9 cellular contexts compared by ENCODE assay signal in the genomic region with DNA sequence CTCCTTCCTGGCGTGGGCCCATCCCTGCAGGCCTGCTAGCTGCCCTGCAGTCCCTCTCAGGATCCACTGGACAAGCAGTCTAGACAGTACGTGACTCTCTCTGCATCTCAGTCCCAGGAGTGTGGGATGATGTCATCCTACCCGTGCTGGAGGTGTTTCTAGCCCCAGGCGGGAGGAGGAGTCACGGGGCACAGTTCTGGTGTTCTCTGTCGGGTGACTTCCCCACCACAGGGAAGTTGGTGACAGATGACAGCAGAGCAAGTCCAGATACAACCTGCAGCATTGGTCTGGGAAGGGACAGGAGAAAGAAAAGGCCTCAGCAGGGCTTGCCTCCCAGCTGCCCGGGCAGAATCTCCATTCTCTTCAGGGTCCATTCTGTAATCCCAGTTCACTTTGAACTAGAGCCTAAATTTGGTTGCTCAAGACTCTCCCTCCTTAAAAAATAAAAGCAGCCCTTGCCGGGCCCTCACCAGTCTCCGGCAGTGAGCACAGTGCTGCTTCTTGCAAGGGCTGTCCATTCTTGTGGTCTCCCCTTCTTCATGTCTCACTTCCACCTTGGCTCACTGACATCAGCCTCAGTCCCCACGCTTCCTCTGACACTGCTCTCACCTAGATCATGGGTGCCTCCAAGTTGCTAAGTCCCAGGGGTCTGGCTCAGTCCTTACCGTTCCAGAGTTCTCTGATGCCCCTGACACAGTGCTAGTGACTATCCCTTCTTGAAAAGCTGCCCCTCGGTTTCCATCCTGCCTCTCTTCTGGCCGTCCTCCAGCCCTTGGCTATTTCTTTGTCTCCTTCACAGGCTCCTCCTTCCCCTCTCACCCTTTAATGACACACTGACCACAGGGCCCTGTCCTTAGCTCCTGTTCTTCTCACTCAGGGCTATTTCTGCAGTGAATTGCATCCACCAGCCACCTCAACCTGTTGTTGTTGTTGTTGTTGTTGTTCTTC. TPM values are rescaled to one million over a fixed set of nuclear protein-coding genes. Genes with fewer than 3 reads are reported as not detected.
DNase-seq lines count a peak whose midpoint lies in the region; ATAC-seq, FAIRE-seq and TF ChIP-seq lines count a peak whose summit lies in the region.
"Had no signal": no experiment of that assay in that cellular context is flagged by ENCODE, and none has a peak within 500 bp of the region (broad histone marks: within the 10 kb centered on the region; RNA-seq: fewer than 3 reads in every experiment).

No MANE protein-coding gene starts in this region.

- peak overlapping the region; percentile 32 to 91 (median 84) for H3K27ac ChIP-seq in body of pancreas
- peak overlapping the region; percentile 31 for H3K27ac ChIP-seq in HepG2 (ENCODE audit: extremely low read length, insufficient read depth, low read length)
- H3K27ac ChIP-seq: SK-N-MC had no signal

- H3K4me2 ChIP-seq in HepG2 (ENCODE audit: low read depth, low read length), result peak overlapping the region; percentile 71

- intact Hi-C loops in body of pancreas (cut with DNase I) (no loop called here), HepG2 (cut with micrococcal nuclease; ENCODE audit: unreplicated experiment) (no loop called here)

- no peaks in the 10 kb centered on the region for H3K9me3 Mint-ChIP-seq in stimulated activated effector memory CD8-positive, alpha-beta T cell treated with anti-CD3 and anti-CD28 coated beads, Interleukin-12 subunit alpha, Interleukin-12 subunit beta, amount 100 ng/mL, for 72 hours

- peak; percentile 31 for DNase-seq in DMS79 treated with DMSO at 0.1 percent for 48 hours (lab: John Stamatoyannopoulos, UW)
- DNase-seq in SHP77 (lab: John Stamatoyannopoulos, UW), result peak; percentile 87 to 88
- peak; percentile 67 to 86 (median 81) for DNase-seq in body of pancreas
- DNase-seq in HepG2 (ENCODE audit: low spot score), result peak; percentile 84
- DNase-seq in stimulated activated effector memory CD8-positive, alpha-beta T cell treated with anti-CD3 and anti-CD28 coated beads, Interleukin-12 subunit alpha, Interleukin-12 subunit beta, amount 100 ng/mL, for 72 hours (ENCODE audit: low spot score in 2 of 2), result peak in 1 of 2 donors; percentile 38
- DNase-seq in NCI-H1105 (lab: John Stamatoyannopoulos, UW), result no peak

- H2AFZ ChIP-seq in HepG2 (ENCODE audit: low read length), result no peak overlapping the region

- H3K36me3 Mint-ChIP-seq in stimulated activated effector memory CD8-positive, alpha-beta T cell treated with anti-CD3 and anti-CD28 coated beads, Interleukin-12 subunit alpha, Interleukin-12 subunit beta, amount 100 ng/mL, for 72 hours, result no peaks in the 10 kb centered on the region

- H3K4me3 ChIP-seq in body of pancreas (no peak overlapping the region), HepG2 (replicated peaks in 1 of 3; ENCODE audit: insufficient read depth in 1 of 3, low read depth in 2 of 3, low read length in 3 of 3) (peak overlapping the region in 2 of 3 experiments; percentile 3 to 48; a peak in 2 of 6 replicates)
- H3K4me3 ChIP-seq: SK-N-MC had no signal

- peak overlapping the region; percentile 85 for H3K27ac Mint-ChIP-seq in stimulated activated effector memory CD8-positive, alpha-beta T cell treated with anti-CD3 and anti-CD28 coated beads, Interleukin-12 subunit alpha, Interleukin-12 subunit beta, amount 100 ng/mL, for 72 hours

- POLR2A ChIA-PET in HepG2 (lab: Yijun Ruan, JAX), result no interaction called here

- H3K4me1 Mint-ChIP-seq in stimulated activated effector memory CD8-positive, alpha-beta T cell treated with anti-CD3 and anti-CD28 coated beads, Interleukin-12 subunit alpha, Interleukin-12 subunit beta, amount 100 ng/mL, for 72 hours, result peaks cover 23% of the 10 kb centered on the region

- TF ChIP-seq POLR2A in body of pancreas (IDR thresholded peaks at IDR 0.05) (peak; percentile 24 to 60 (median 52)), HepG2 (IDR thresholded peaks at IDR 0.05; ENCODE audit: insufficient read depth in 1 of 2, low read depth in 2 of 2, low read length in 2 of 2) (peak in 1 of 2 experiments; percentile 66; a peak in 2 of 4 replicates)

- H3K79me2 ChIP-seq in HepG2 (ENCODE audit: insufficient read depth, low read length), result no peaks in the 10 kb centered on the region

- BruUV-seq in HepG2 (replicated peaks; lab: Mats Ljungman, UMichigan), result no TSS peak

- peak in 1 of 2 experiments; percentile 39; a peak in 1 of 4 replicates for TF ChIP-seq EP300 in HepG2 (IDR thresholded peaks at IDR 0.05; ENCODE audit: low read depth in 2 of 2, low read length in 2 of 2)
- no peak for TF ChIP-seq EP300 in HepG2 (CRISPR knock-in tag; IDR thresholded peaks at IDR 0.05; ENCODE audit: borderline replicate concordance)

- H3K27me3 ChIP-seq in body of pancreas, result no peaks in the 10 kb centered on the region
- no peaks in the 10 kb centered on the region; a peak in 1 of 5 replicates for H3K27me3 ChIP-seq in HepG2 (ENCODE audit: control insufficient read depth in 1 of 2, insufficient read depth in 2 of 2, low read length in 2 of 2)

- peak overlapping the region; percentile 71 for H3K4me3 Mint-ChIP-seq in stimulated activated effector memory CD8-positive, alpha-beta T cell treated with anti-CD3 and anti-CD28 coated beads, Interleukin-12 subunit alpha, Interleukin-12 subunit beta, amount 100 ng/mL, for 72 hours

- ATAC-seq in GM21367 (IDR thresholded peaks at IDR 0.05; ENCODE audit: unreplicated experiment) (peak; percentile 93), HG03558 (IDR thresholded peaks at IDR 0.05; ENCODE audit: extremely low read depth, unreplicated experiment) (peak; percentile 95), body of pancreas (peak; percentile 61), HepG2 (peak; percentile 79)
- peak; percentile 97 for ATAC-seq in stimulated activated effector memory CD8-positive, alpha-beta T cell treated with anti-CD3 and anti-CD28 coated beads, Interleukin-12 subunit alpha, Interleukin-12 subunit beta, amount 100 ng/mL, for 72 hours

- no peak for TF ChIP-seq RAD21 in HepG2 (CRISPR knock-in tag; IDR thresholded peaks at IDR 0.05)

- in situ Hi-C loops in HepG2 (cut with HindIII; ENCODE audit: extremely low pct_ligation_motif_present, low pct_unique_long_range_greater_than_20kb), result no loop called here

- peak overlapping the region; percentile 38; the same call in 1 of the 2 replicates for H3K9ac ChIP-seq in HepG2 (ENCODE audit: insufficient read depth, low read depth, low read length)

- no peaks in the 10 kb centered on the region for H3K36me3 ChIP-seq in body of pancreas (replicated peaks in 1 of 2; ENCODE audit: insufficient read depth in 1 of 2, low read depth in 2 of 2)
- H3K36me3 ChIP-seq in HepG2 (replicated peaks in 1 of 2; ENCODE audit: control insufficient read depth in 1 of 2, insufficient read depth in 2 of 2, low read length in 2 of 2), result no peaks in the 10 kb centered on the region

- WGBS in body of pancreas, 2 donors, result 62 to 65% methylated on average over 8 to 13 of the region's 13 CpGs
- 51% methylated on average over 9 of the region's 13 CpGs for WGBS in HepG2 (ENCODE audit: low lambda C conversion rate)

- no peak for TF ChIP-seq CTCF in body of pancreas (IDR thresholded peaks at IDR 0.05)
- peak; percentile 21; the same call in 1 of the 2 replicates for TF ChIP-seq CTCF in HepG2 (CRISPR knock-in tag; IDR thresholded peaks at IDR 0.05)

- CTCF ChIA-PET in HepG2 (lab: Yijun Ruan, JAX; ENCODE audit: low intra/inter-chr PET ratio, low total read pairs), result no interaction called here

- FAIRE-seq in HepG2 (lab: Jason Lieb, UNC), result peak; percentile 43

- H3K9me3 ChIP-seq in body of pancreas, result no peaks in the 10 kb centered on the region
- no peaks in the 10 kb centered on the region for H3K9me3 ChIP-seq in HepG2 (ENCODE audit: low read length)

- H3K4me1 ChIP-seq in body of pancreas, result peaks cover 52% of the 10 kb centered on the region
- peaks cover 75% of the 10 kb centered on the region for H3K4me1 ChIP-seq in HepG2 (ENCODE audit: insufficient read depth, low read length)

- H4K20me1 ChIP-seq in HepG2 (ENCODE audit: insufficient read depth, low read length), result no peaks in the 10 kb centered on the region

TF ChIP-seq in HepG2, 621 proteins besides CTCF, POLR2A, EP300 and RAD21 (continues in another document):
- TF ChIP-seq ZNF644 (CRISPR knock-in tag; IDR thresholded peaks at IDR 0.05; ENCODE audit: low read depth), result 0 out of 2 replicates have a peak, but pooled peaks have one; percentile 23
- TF ChIP-seq TRIM24 (CRISPR knock-in tag; IDR thresholded peaks at IDR 0.05), result no peak
- TF ChIP-seq SP5 (CRISPR knock-in tag; IDR thresholded peaks at IDR 0.05; ENCODE audit: borderline replicate concordance, low read depth), result peak; percentile 91
- TF ChIP-seq MAZ (IDR thresholded peaks at IDR 0.05; ENCODE audit: borderline replicate concordance, low read depth, low read length), result 0 out of 2 replicates have a peak, but pooled peaks have one; percentile 27
- 0 out of 2 replicates have a peak, but pooled peaks have one; percentile 30 for TF ChIP-seq MAZ (CRISPR knock-in tag; IDR thresholded peaks at IDR 0.05; ENCODE audit: low read depth)
- TF ChIP-seq MYC (CRISPR knock-in tag; IDR thresholded peaks at IDR 0.05; ENCODE audit: borderline replicate concordance), result peak; percentile 38; the same call in 1 of the 2 replicates
- no peak for TF ChIP-seq ZNF260 (CRISPR knock-in tag; IDR thresholded peaks at IDR 0.05; ENCODE audit: borderline replicate concordance, low read depth)

RNA-seq across cellular contexts. Expression of a gene that starts 30.8 kb away (rescaled TPM):
- total RNA-seq in body of pancreas (under 1 TPM in 1 of 2 donors, not detected in 1; 0.26 TPM), HepG2 (2016; rRNA removed; fragmentation: Illumina TruSeq; extraction: Trizol) (0.31 and 0.39 TPM in 2 replicates)
- total RNA-seq in HepG2 (2016; cell fraction: cytosol; rRNA removed; fragmentation: Illumina TruSeq; extraction: Trizol; ENCODE audit: low read depth), result not detected in 2 replicates
- total RNA-seq in HepG2 (2016; cell fraction: insoluble cytoplasmic fraction; rRNA removed; fragmentation: Illumina TruSeq; extraction: Trizol), result 0.21 and 0.43 TPM in 2 replicates
- total RNA-seq in HepG2 (2016; cell fraction: membrane; rRNA removed; fragmentation: Illumina TruSeq; extraction: Trizol), result 0.14 and 0.15 TPM in 2 replicates
- 0.28 and 0.59 TPM in 2 replicates for total RNA-seq in HepG2 (2016; cell fraction: nucleus; rRNA removed; fragmentation: Illumina TruSeq; extraction: Trizol)
- polyA plus RNA-seq in HepG2 (2011; rRNA removed), result 5.8 and 8.6 TPM in 2 replicates
- polyA plus RNA-seq in HepG2 (2011; cell fraction: cytosol; rRNA removed), result 3.5 and 4.1 TPM in 2 replicates
- polyA plus RNA-seq in HepG2 (2011; cell fraction: nucleus; rRNA removed), result 15.9 and 18.6 TPM in 2 replicates
- 4.6 and 13.0 TPM in 2 replicates for polyA plus RNA-seq in HepG2 (2012)
- polyA plus RNA-seq in HepG2 (2016; cell fraction: cytosol; fragmentation: Illumina TruSeq; extraction: Trizol; ENCODE audit: low read depth), result 0.06 TPM in 1 of 2 replicates, not detected in the other
- 0.19 and 0.36 TPM in 2 replicates for polyA plus RNA-seq in HepG2 (2016; cell fraction: insoluble cytoplasmic fraction; fragmentation: Illumina TruSeq; extraction: Trizol; ENCODE audit: low read depth)
- 0.09 and 0.14 TPM in 2 replicates for polyA plus RNA-seq in HepG2 (2016; cell fraction: membrane; fragmentation: Illumina TruSeq; extraction: Trizol; ENCODE audit: low read depth)
- 0.67 and 1.0 TPM in 2 replicates for polyA plus RNA-seq in HepG2 (2016; cell fraction: nucleus; fragmentation: Illumina TruSeq; extraction: Trizol; ENCODE audit: insufficient read depth, low read depth)
- polyA minus RNA-seq in HepG2 (2011; rRNA and poly(A)+ RNA removed; ENCODE audit: low replicate concordance), result 15.2 TPM in 1 of 2 replicates, not detected in the other
- polyA minus RNA-seq in HepG2 (2011; cell fraction: cytosol; rRNA and poly(A)+ RNA removed), result 2.1 and 2.8 TPM in 2 replicates
- 8.0 and 10.1 TPM in 2 replicates for polyA minus RNA-seq in HepG2 (2011; cell fraction: nucleus; rRNA and poly(A)+ RNA removed)

Comparison
In these comparisons a context has a peak if more than half of its experiments do, and no peak if none do; other contexts are left out.
1. H3K4me3 ChIP-seq: peak in HepG2 (2 of 3); none in body of pancreas (0 of 2).
2. Peak in every context shown above with its lines, with median percentiles within 50 percentile points of each other: ATAC-seq.